ENCODE assay signal across 8 cellular contexts in the genomic region with DNA sequence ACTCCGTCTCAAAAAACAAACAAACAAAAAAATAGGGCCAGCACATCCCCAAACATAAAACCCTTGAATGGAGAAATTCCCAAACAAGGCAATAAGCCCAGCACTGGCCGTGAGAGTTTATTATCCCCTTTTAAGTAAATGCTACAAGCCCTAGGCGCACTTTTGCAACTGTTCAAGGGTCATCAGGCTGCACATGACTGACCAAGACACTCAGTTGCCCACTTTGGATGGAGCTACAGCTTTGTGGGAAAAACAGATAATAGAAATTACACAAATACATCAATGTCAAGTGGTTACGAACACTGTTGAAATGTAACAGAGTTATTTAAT. TPM values are rescaled to one million over a fixed set of nuclear protein-coding genes. Genes with fewer than 3 reads are reported as not detected.
DNase-seq lines count a peak whose midpoint lies in the region; ATAC-seq and TF ChIP-seq lines count a peak whose summit lies in the region.

No MANE protein-coding gene starts in this region.

- H3K27ac ChIP-seq in cardiac muscle cell, result peak overlapping the region; percentile 95
- H3K27ac ChIP-seq in lung (ENCODE audit: low read depth in 1 of 2, low read length in 1 of 2), result peak overlapping the region; percentile 97 to 98
- H3K27ac ChIP-seq in upper lobe of right lung, result peak overlapping the region; percentile 82

- no peaks in the 10 kb centered on the region for H3K36me3 ChIP-seq in cardiac muscle cell
- no peaks in the 10 kb centered on the region for H3K36me3 ChIP-seq in lung (ENCODE audit: control insufficient read depth in 2 of 2, insufficient read depth in 2 of 2, low read length in 2 of 2)
- no peaks in the 10 kb centered on the region for H3K36me3 ChIP-seq in upper lobe of right lung

- ATAC-seq in Right ventricle myocardium inferior (no peak), lung (ENCODE audit: insufficient read depth, low FRiP score) (no peak), upper lobe of right lung (no peak), GM21576 (IDR thresholded peaks at IDR 0.05; ENCODE audit: unreplicated experiment) (no peak)

- H3K9me3 ChIP-seq in cardiac muscle cell (ENCODE audit: low read depth) (no peaks in the 10 kb centered on the region), lung (ENCODE audit: control insufficient read depth in 2 of 2, insufficient read depth in 1 of 2, low read length in 1 of 2) (no peaks in the 10 kb centered on the region), upper lobe of right lung (no peaks in the 10 kb centered on the region)

- H3K27me3 ChIP-seq in cardiac muscle cell, result no peaks in the 10 kb centered on the region
- H3K27me3 ChIP-seq in lung (ENCODE audit: control insufficient read depth, insufficient read depth), result no peaks in the 10 kb centered on the region
- H3K27me3 ChIP-seq in upper lobe of right lung, result no peaks in the 10 kb centered on the region

- TF ChIP-seq POLR2A in lower leg skin (IDR thresholded peaks at IDR 0.05), result no peak

- intact Hi-C loops in Right ventricle myocardium inferior (cut with DNase I), result loop anchor here (5.0 kb wide), 1 partner anchor 189 kb away; no protein-coding TSS in a partner anchor
- intact Hi-C loops in upper lobe of right lung (cut with DNase I), result no loop called here
- intact Hi-C loops in lower leg skin (cut with DNase I; ENCODE audit: low total_unique reads), result no loop called here

- DNase-seq in cardiac muscle cell (ENCODE audit: low read depth in 1 of 2, low spot score in 1 of 2) (peak; percentile 1 to 4), Right ventricle myocardium inferior (ENCODE audit: missing footprints) (no peak), astrocyte of the hippocampus (ENCODE audit: low read depth, low spot score) (peak; percentile 12), lung (ENCODE audit: low spot score) (no peak), upper lobe of right lung (no peak), lower leg skin (ENCODE audit: low spot score in 2 of 2) (no peak), NCI-H2171 (lab: John Stamatoyannopoulos, UW) (no peak)

- H3K4me3 ChIP-seq in cardiac muscle cell, result peak overlapping the region; percentile 93
- H3K4me3 ChIP-seq in lung, result peak overlapping the region; percentile 92
- peak overlapping the region; percentile 68 for H3K4me3 ChIP-seq in upper lobe of right lung
- no peak overlapping the region for H3K4me3 ChIP-seq in lower leg skin (ENCODE audit: low read depth, poor library complexity, severe bottlenecking)

- 39 to 51% methylated on average over 4 of the region's 4 CpGs for WGBS in lung, 2 donors
- 35 to 43% methylated on average over 4 of the region's 4 CpGs for WGBS in lower leg skin, 2 donors

- TF ChIP-seq CTCF in cardiac muscle cell (IDR thresholded peaks at IDR 0.05; ENCODE audit: low read depth, low read length) (no peak), lung (IDR thresholded peaks at IDR 0.05; ENCODE audit: control extremely low read depth, extremely low read depth) (no peak), upper lobe of right lung (IDR thresholded peaks at IDR 0.05) (no peak), lower leg skin (IDR thresholded peaks at IDR 0.05) (no peak)

- H3K4me1 ChIP-seq in cardiac muscle cell (ENCODE audit: low read depth), result peaks cover 3% of the 10 kb centered on the region
- peaks cover 0 to 6% of the 10 kb centered on the region in 2 donors for H3K4me1 ChIP-seq in lung (ENCODE audit: control insufficient read depth in 2 of 2, insufficient read depth in 2 of 2, low read length in 2 of 2)
- H3K4me1 ChIP-seq in upper lobe of right lung, result peaks cover 18% of the 10 kb centered on the region

RNA-seq across cellular contexts. Expression of gene ZNF445, which starts 33.7 kb away (rescaled TPM):
- total RNA-seq in cardiac muscle cell (10.5 and 21.0 TPM in 2 replicates), Right ventricle myocardium inferior (12.7 TPM), lung (10 to 100 TPM; 16.3 to 23.2 TPM), upper lobe of right lung (19.8 TPM), lower leg skin (1 to 10 TPM; 4.8 to 7.0 (median 6.0) TPM)
- polyA plus RNA-seq in cardiac muscle cell (11.0 and 23.3 TPM in 2 replicates), lung (1 to 10 TPM; 2.7 to 3.8 TPM)

RNA-seq across cellular contexts. Expression of gene ZKSCAN7, which starts 43.8 kb away (rescaled TPM):
- 24.9 and 27.4 TPM in 2 replicates for total RNA-seq in cardiac muscle cell
- 13.4 and 14.0 TPM in 2 replicates for polyA plus RNA-seq in cardiac muscle cell
- total RNA-seq in Right ventricle myocardium inferior, result 2.1 TPM
- 10 to 100 TPM in 1 of 2 donors, 1 to 10 TPM in 1; 3.7 to 12.2 TPM for total RNA-seq in lung
- polyA plus RNA-seq in lung, result 1 to 10 TPM; 1.7 to 2.4 TPM
- 3.6 TPM for total RNA-seq in upper lobe of right lung
- 1 to 10 TPM in 1 of 4 donors, under 1 TPM in 3; 0.39 to 2.2 (median 0.62) TPM for total RNA-seq in lower leg skin

Comparison
In these comparisons a context has a peak if more than half of its experiments do, and no peak if none do; other contexts are left out.
1. DNase-seq: peak in cardiac muscle cell (2 of 2) and astrocyte of the hippocampus (single experiment); none in Right ventricle myocardium inferior (single experiment), lung (single experiment), upper lobe of right lung (single experiment), lower leg skin (0 of 2) and NCI-H2171 (single experiment).
2. Peak in every context shown above with its lines, with median percentiles within 50 percentile points of each other: H3K27ac ChIP-seq.